In genomic region chr11:126029805-126030204, GRCh38 we compare ENCODE assay signal across 30 cellular contexts. TPM values are rescaled to one million over a fixed set of nuclear protein-coding genes. Genes with fewer than 3 reads are reported as not detected.
DNase-seq lines count a peak whose midpoint lies in the region; ATAC-seq, FAIRE-seq and TF ChIP-seq lines count a peak whose summit lies in the region.
"Had no signal": no experiment of that assay in that cellular context is flagged by ENCODE, and none has a peak within 500 bp of the region (broad histone marks: within the 10 kb centered on the region; RNA-seq: fewer than 3 reads in every experiment).

No MANE protein-coding gene starts in this region.

- no peaks in the 10 kb centered on the region for H3K36me3 ChIP-seq in adipocyte (ENCODE audit: control insufficient read depth, insufficient read depth, low read length, severe bottlenecking)
- no peaks in the 10 kb centered on the region for H3K36me3 ChIP-seq in HepG2 (replicated peaks in 1 of 2; ENCODE audit: control insufficient read depth in 1 of 2, insufficient read depth in 2 of 2, low read length in 2 of 2)
- no peaks in the 10 kb centered on the region for H3K36me3 ChIP-seq in small intestine (ENCODE audit: control insufficient read depth in 2 of 2, insufficient read depth in 2 of 2, low read length in 2 of 2)
- no peaks in the 10 kb centered on the region for H3K36me3 ChIP-seq in vagina
- H3K36me3 ChIP-seq: transverse colon had no signal

- no TSS peak for BruUV-seq in HepG2 (replicated peaks; lab: Mats Ljungman, UMichigan)

- peak overlapping the region; percentile 9; the same call in 1 of the 2 replicates for H3K4me2 ChIP-seq in HepG2 (ENCODE audit: low read depth, low read length)
- H3K4me2 ChIP-seq: GM23338 had no signal

- no peaks in the 10 kb centered on the region for H3K79me2 ChIP-seq in HepG2 (ENCODE audit: insufficient read depth, low read length)

- FAIRE-seq in HepG2 (lab: Jason Lieb, UNC) = peak; percentile 62
- no peak for FAIRE-seq in small intestine (lab: Jason Lieb, UNC)
- FAIRE-seq: G401.6, HTR-8/SVneo, RCC 7860 had no signal

- no peak overlapping the region for H3K4me3 Mint-ChIP-seq in activated CD4-positive, alpha-beta T cell treated with anti-CD3 and anti-CD28 coated beads, Interleukin-2, amount 10 ng/mL, durations not matched to agents 24 days and 14 days
- no peak overlapping the region for H3K4me3 Mint-ChIP-seq in activated CD4-positive, alpha-beta T cell treated with anti-CD3 and anti-CD28 coated beads for 36 hours
- H3K4me3 Mint-ChIP-seq: brain, GM23338, HFFc6, memory B cell had no signal

- POLR2A ChIA-PET in HepG2 (lab: Yijun Ruan, JAX) = interaction anchor here (1.0 to 2.4 kb wide), 2 partner anchors 31 to 160 kb away, joined by 3 to 8 read pairs; no protein-coding TSS in a partner anchor
- POLR2A ChIA-PET in activated CD4-positive, alpha-beta T cell treated with anti-CD3 and anti-CD28 coated beads for 36 hours (lab: Charles Lee) = no interaction called here

- H3K27ac Mint-ChIP-seq in activated CD4-positive, alpha-beta T cell treated with anti-CD3 and anti-CD28 coated beads, Interleukin-2, amount 10 ng/mL, durations not matched to agents 24 days and 14 days = no peak overlapping the region
- no peak overlapping the region for H3K27ac Mint-ChIP-seq in activated CD4-positive, alpha-beta T cell treated with anti-CD3 and anti-CD28 coated beads for 36 hours
- H3K27ac Mint-ChIP-seq: activated T-helper 2 cell treated with anti-CD3 and anti-CD28 coated beads, Interferon-gamma antibody, Interleukin-2, Interleukin-4, amounts not matched to agents 10 μg/mL and 5 μg/mL and 100 μg/mL, durations not matched to agents 14 hours and 24 hours and 36 hours; GM23338; HFFc6; memory B cell had no signal

- H3K9ac ChIP-seq in adipocyte (ENCODE audit: low read length) (peak overlapping the region; percentile 5), HepG2 (ENCODE audit: insufficient read depth, low read depth, low read length) (no peak overlapping the region)

- peaks cover 9% of the 10 kb centered on the region for H3K27me3 Mint-ChIP-seq in activated CD4-positive, alpha-beta T cell treated with anti-CD3 and anti-CD28 coated beads, Interleukin-2, amount 10 ng/mL, durations not matched to agents 24 days and 14 days
- peaks cover 8% of the 10 kb centered on the region for H3K27me3 Mint-ChIP-seq in activated CD4-positive, alpha-beta T cell treated with anti-CD3 and anti-CD28 coated beads for 36 hours
- H3K27me3 Mint-ChIP-seq: brain had no signal

- H3K9me3 ChIP-seq in adipocyte (ENCODE audit: control insufficient read depth, low read length) (no peaks in the 10 kb centered on the region), HepG2 (ENCODE audit: low read length) (no peaks in the 10 kb centered on the region), small intestine (ENCODE audit: control insufficient read depth, low read depth) (no peaks in the 10 kb centered on the region), vagina (no peaks in the 10 kb centered on the region)
- H3K9me3 ChIP-seq: transverse colon had no signal

- H4K20me1 ChIP-seq in HepG2 (ENCODE audit: insufficient read depth, low read length) = no peaks in the 10 kb centered on the region

- DNase-seq in NCI-H446 treated with DMSO at 0.1 percent for 48 hours (lab: John Stamatoyannopoulos, UW) (peak; percentile 26), adipocyte (ENCODE audit: low read depth) (no peak), HepG2 (ENCODE audit: low spot score) (peak; percentile 33), small intestine (peak; percentile 11), vagina (ENCODE audit: extremely low spot score in 2 of 2) (no peak)
- DNase-seq in activated CD4-positive, alpha-beta T cell treated with anti-CD3 and anti-CD28 coated beads, Interleukin-2, amount 10 ng/mL, durations not matched to agents 24 days and 14 days = no peak
- DNase-seq in activated CD4-positive, alpha-beta T cell treated with anti-CD3 and anti-CD28 coated beads for 36 hours = no peak
- DNase-seq: activated CD4-positive, alpha-beta T cell treated with anti-CD3 and anti-CD28 coated beads for 4 hours; activated CD8-positive, alpha-beta memory T cell treated with anti-CD3 and anti-CD28 coated beads for 24 hours; activated naive CD4-positive, alpha-beta T cell treated with anti-CD3 and anti-CD28 coated beads, Interleukin-2, amount 50 U/mL, for 16 hours; activated T-cell treated with anti-CD3 and anti-CD28 coated beads for 4 hours; amniotic stem cell; DMS79; dorsolateral prefrontal cortex; HFFc6; hypothalamus; KG1; NCI-H1092 treated with DMSO at 0.1 percent for 48 hours; NCI-H187 treated with DMSO at 0.1 percent for 48 hours; stimulated activated CD4-positive, alpha-beta T cell treated with anti-CD3 and anti-CD28 coated beads, Interleukin-12 subunit alpha, Interleukin-12 subunit beta, amount 100 ng/mL, for 4 hours; stimulated activated CD4-positive, alpha-beta T cell treated with anti-CD3 and anti-CD28 coated beads, Interleukin-4, amount 100 ng/mL, for 1 hour; T-helper 9 cell; transverse colon had no signal

- no peak for TF ChIP-seq CTCF in HepG2 (CRISPR knock-in tag; IDR thresholded peaks at IDR 0.05)
- TF ChIP-seq CTCF in vagina (IDR thresholded peaks at IDR 0.05) = no peak

- intact Hi-C loops in HepG2 (cut with micrococcal nuclease; ENCODE audit: unreplicated experiment) (no loop called here), vagina (cut with DNase I) (no loop called here)
- intact Hi-C loops in activated CD4-positive, alpha-beta T cell treated with anti-CD3 and anti-CD28 coated beads, Interleukin-2, amount 10 ng/mL, durations not matched to agents 24 days and 14 days (cut with micrococcal nuclease) = no loop called here
- intact Hi-C loops in activated CD4-positive, alpha-beta T cell treated with anti-CD3 and anti-CD28 coated beads for 36 hours (cut with DNase I, micrococcal nuclease) = no loop called here

- H2AFZ ChIP-seq in HepG2 (ENCODE audit: low read length) = no peak overlapping the region
- H2AFZ ChIP-seq: GM23338 had no signal

- H3K36me3 Mint-ChIP-seq in activated CD4-positive, alpha-beta T cell treated with anti-CD3 and anti-CD28 coated beads, Interleukin-2, amount 10 ng/mL, durations not matched to agents 24 days and 14 days (ENCODE audit: low read depth) = no peaks in the 10 kb centered on the region
- H3K36me3 Mint-ChIP-seq in activated CD4-positive, alpha-beta T cell treated with anti-CD3 and anti-CD28 coated beads for 36 hours (ENCODE audit: low read depth) = no peaks in the 10 kb centered on the region

- H3K9me3 Mint-ChIP-seq in activated CD4-positive, alpha-beta T cell treated with anti-CD3 and anti-CD28 coated beads, Interleukin-2, amount 10 ng/mL, durations not matched to agents 24 days and 14 days = no peaks in the 10 kb centered on the region
- no peaks in the 10 kb centered on the region for H3K9me3 Mint-ChIP-seq in activated CD4-positive, alpha-beta T cell treated with anti-CD3 and anti-CD28 coated beads for 36 hours (ENCODE audit: low read depth)
- H3K9me3 Mint-ChIP-seq: activated T-helper 2 cell treated with anti-CD3 and anti-CD28 coated beads, Interferon-gamma antibody, Interleukin-2, Interleukin-4, amounts not matched to agents 10 μg/mL and 5 μg/mL and 100 μg/mL, durations not matched to agents 14 hours and 24 hours and 36 hours; brain; GM23338; HFFc6 had no signal

- H3K4me1 ChIP-seq in adipocyte (ENCODE audit: control insufficient read depth, insufficient read depth, low read length) = peaks cover 76% of the 10 kb centered on the region
- H3K4me1 ChIP-seq in HepG2 (ENCODE audit: insufficient read depth, low read length) = peaks cover 56% of the 10 kb centered on the region
- no peaks in the 10 kb centered on the region for H3K4me1 ChIP-seq in small intestine (ENCODE audit: control insufficient read depth in 2 of 2, insufficient read depth in 1 of 2, low read depth in 1 of 2, low read length in 1 of 2)
- peaks cover 20% of the 10 kb centered on the region for H3K4me1 ChIP-seq in vagina

- H3K4me1 Mint-ChIP-seq in activated CD4-positive, alpha-beta T cell treated with anti-CD3 and anti-CD28 coated beads, Interleukin-2, amount 10 ng/mL, durations not matched to agents 24 days and 14 days = no peaks in the 10 kb centered on the region
- no peaks in the 10 kb centered on the region for H3K4me1 Mint-ChIP-seq in activated CD4-positive, alpha-beta T cell treated with anti-CD3 and anti-CD28 coated beads for 36 hours
- H3K4me1 Mint-ChIP-seq: memory B cell had no signal

- H3K27ac ChIP-seq in HepG2 (ENCODE audit: extremely low read length, insufficient read depth, low read length) (peak overlapping the region; percentile 8), small intestine (ENCODE audit: low read depth in 1 of 2, low read length in 1 of 2) (no peak overlapping the region), vagina (no peak overlapping the region)
- H3K27ac ChIP-seq: dorsolateral prefrontal cortex had no signal

- 49% methylated on average over 2 of the region's 2 CpGs for WGBS in HepG2 (ENCODE audit: low lambda C conversion rate)
- WGBS in small intestine, 3 donors = 33 to 58% (median 56%) methylated on average over 2 of the region's 2 CpGs

- no peak for TF ChIP-seq RAD21 in HepG2 (CRISPR knock-in tag; IDR thresholded peaks at IDR 0.05)

- CTCF ChIA-PET in HepG2 (lab: Yijun Ruan, JAX; ENCODE audit: low intra/inter-chr PET ratio, low total read pairs) = no interaction called here
- CTCF ChIA-PET in activated CD4-positive, alpha-beta T cell treated with anti-CD3 and anti-CD28 coated beads for 36 hours (lab: Charles Lee) = interaction anchor here (1.3 kb wide), 1 partner anchor 9 kb away, joined by 3 read pairs; no protein-coding TSS in a partner anchor

- TF ChIP-seq POLR2A in HepG2 (IDR thresholded peaks at IDR 0.05; ENCODE audit: insufficient read depth in 1 of 2, low read depth in 2 of 2, low read length in 2 of 2) (no peak), vagina (IDR thresholded peaks at IDR 0.05) (no peak)

- ATAC-seq in HepG2 = peak; percentile 64
- no peak for ATAC-seq in activated CD4-positive, alpha-beta T cell treated with anti-CD3 and anti-CD28 coated beads for 36 hours
- ATAC-seq: GM23338 had no signal

- in situ Hi-C loops in HepG2 (cut with HindIII; ENCODE audit: extremely low pct_ligation_motif_present, low pct_unique_long_range_greater_than_20kb) = no loop called here

- TF ChIP-seq EP300 in HepG2 (IDR thresholded peaks at IDR 0.05; ENCODE audit: low read depth in 2 of 2, low read length in 2 of 2) (no peak), HepG2 (CRISPR knock-in tag; IDR thresholded peaks at IDR 0.05; ENCODE audit: borderline replicate concordance) (no peak)

- H3K27me3 ChIP-seq in adipocyte (replicated peaks; ENCODE audit: control insufficient read depth, insufficient read depth, low read length) (no peaks in the 10 kb centered on the region), HepG2 (ENCODE audit: control insufficient read depth in 1 of 2, insufficient read depth in 2 of 2, low read length in 2 of 2) (no peaks in the 10 kb centered on the region), small intestine (ENCODE audit: control insufficient read depth in 2 of 2, insufficient read depth in 2 of 2, low read length in 2 of 2) (peaks cover 0 to 3% of the 10 kb centered on the region in 2 donors), vagina (no peaks in the 10 kb centered on the region)
- H3K27me3 ChIP-seq: dorsolateral prefrontal cortex had no signal

- H3K4me3 ChIP-seq in adipocyte (ENCODE audit: low read length) (peak overlapping the region; percentile 38), HepG2 (replicated peaks in 1 of 3; ENCODE audit: insufficient read depth in 1 of 3, low read depth in 2 of 3, low read length in 3 of 3) (no peak overlapping the region), small intestine (ENCODE audit: low read depth in 1 of 2, low read length in 2 of 2) (no peak overlapping the region), vagina (no peak overlapping the region)
- H3K4me3 ChIP-seq: dorsolateral prefrontal cortex, GM23338, transverse colon had no signal

RNA-seq across cellular contexts. Expression of gene CDON, which starts 32.9 kb away (rescaled TPM):
- total RNA-seq in HepG2 (2016; rRNA removed; fragmentation: Illumina TruSeq; extraction: Trizol) (8.4 and 12.8 TPM in 2 replicates), vagina (9.8 TPM)
- 5.5 and 5.6 TPM in 2 replicates for total RNA-seq in HepG2 (2016; cell fraction: cytosol; rRNA removed; fragmentation: Illumina TruSeq; extraction: Trizol; ENCODE audit: low read depth)
- total RNA-seq in HepG2 (2016; cell fraction: insoluble cytoplasmic fraction; rRNA removed; fragmentation: Illumina TruSeq; extraction: Trizol) = 7.2 and 12.2 TPM in 2 replicates
- total RNA-seq in HepG2 (2016; cell fraction: membrane; rRNA removed; fragmentation: Illumina TruSeq; extraction: Trizol) = 8.7 and 10.6 TPM in 2 replicates
- 19.7 and 22.7 TPM in 2 replicates for total RNA-seq in HepG2 (2016; cell fraction: nucleus; rRNA removed; fragmentation: Illumina TruSeq; extraction: Trizol)
- polyA plus RNA-seq in HepG2 (2011; rRNA removed) (7.4 and 9.6 TPM in 2 replicates), small intestine (1 to 10 TPM in 1 of 3 donors, not detected in 2; 1.7 TPM)
- 5.5 and 6.9 TPM in 2 replicates for polyA plus RNA-seq in HepG2 (2011; cell fraction: cytosol; rRNA removed)
- 10.3 and 11.2 TPM in 2 replicates for polyA plus RNA-seq in HepG2 (2011; cell fraction: nucleus; rRNA removed)
- polyA plus RNA-seq in HepG2 (2012) = 9.3 and 10.1 TPM in 2 replicates
- polyA plus RNA-seq in HepG2 (2016; cell fraction: cytosol; fragmentation: Illumina TruSeq; extraction: Trizol; ENCODE audit: low read depth) = 0.72 and 1.7 TPM in 2 replicates
- 3.3 and 4.5 TPM in 2 replicates for polyA plus RNA-seq in HepG2 (2016; cell fraction: insoluble cytoplasmic fraction; fragmentation: Illumina TruSeq; extraction: Trizol; ENCODE audit: low read depth)
- polyA plus RNA-seq in HepG2 (2016; cell fraction: membrane; fragmentation: Illumina TruSeq; extraction: Trizol; ENCODE audit: low read depth) = 1.6 and 1.9 TPM in 2 replicates
- 15.3 and 16.2 TPM in 2 replicates for polyA plus RNA-seq in HepG2 (2016; cell fraction: nucleus; fragmentation: Illumina TruSeq; extraction: Trizol; ENCODE audit: insufficient read depth, low read depth)
- polyA minus RNA-seq in HepG2 (2011; rRNA and poly(A)+ RNA removed; ENCODE audit: low replicate concordance) = 12.8 and 28.4 TPM in 2 replicates
- 14.0 and 17.1 TPM in 2 replicates for polyA minus RNA-seq in HepG2 (2011; cell fraction: cytosol; rRNA and poly(A)+ RNA removed)
- 27.6 and 31.0 TPM in 2 replicates for polyA minus RNA-seq in HepG2 (2011; cell fraction: nucleus; rRNA and poly(A)+ RNA removed)
- total RNA-seq in activated CD4-positive, alpha-beta T cell treated with anti-CD3 and anti-CD28 coated beads, Interleukin-2, amount 10 ng/mL, durations not matched to agents 24 days and 14 days = 1.9 TPM in 2 replicates
- total RNA-seq in activated CD4-positive, alpha-beta T cell treated with anti-CD3 and anti-CD28 coated beads for 36 hours = 1 to 10 TPM; 1.8 to 3.2 TPM

Comparison
In these comparisons a context has a peak if more than half of its experiments do, and no peak if none do; other contexts are left out.
1. DNase-seq: peak in NCI-H446 treated with DMSO at 0.1 percent for 48 hours (single experiment), HepG2 (single experiment) and small intestine (single experiment); none in adipocyte (single experiment), activated CD4-positive, alpha-beta T cell treated with anti-CD3 and anti-CD28 coated beads, Interleukin-2, amount 10 ng/mL, durations not matched to agents 24 days and 14 days (single experiment), activated CD4-positive, alpha-beta T cell treated with anti-CD3 and anti-CD28 coated beads for 36 hours (single experiment) and vagina (0 of 2).